1 cellular context compared by ENCODE assay signal in the genomic region with DNA sequence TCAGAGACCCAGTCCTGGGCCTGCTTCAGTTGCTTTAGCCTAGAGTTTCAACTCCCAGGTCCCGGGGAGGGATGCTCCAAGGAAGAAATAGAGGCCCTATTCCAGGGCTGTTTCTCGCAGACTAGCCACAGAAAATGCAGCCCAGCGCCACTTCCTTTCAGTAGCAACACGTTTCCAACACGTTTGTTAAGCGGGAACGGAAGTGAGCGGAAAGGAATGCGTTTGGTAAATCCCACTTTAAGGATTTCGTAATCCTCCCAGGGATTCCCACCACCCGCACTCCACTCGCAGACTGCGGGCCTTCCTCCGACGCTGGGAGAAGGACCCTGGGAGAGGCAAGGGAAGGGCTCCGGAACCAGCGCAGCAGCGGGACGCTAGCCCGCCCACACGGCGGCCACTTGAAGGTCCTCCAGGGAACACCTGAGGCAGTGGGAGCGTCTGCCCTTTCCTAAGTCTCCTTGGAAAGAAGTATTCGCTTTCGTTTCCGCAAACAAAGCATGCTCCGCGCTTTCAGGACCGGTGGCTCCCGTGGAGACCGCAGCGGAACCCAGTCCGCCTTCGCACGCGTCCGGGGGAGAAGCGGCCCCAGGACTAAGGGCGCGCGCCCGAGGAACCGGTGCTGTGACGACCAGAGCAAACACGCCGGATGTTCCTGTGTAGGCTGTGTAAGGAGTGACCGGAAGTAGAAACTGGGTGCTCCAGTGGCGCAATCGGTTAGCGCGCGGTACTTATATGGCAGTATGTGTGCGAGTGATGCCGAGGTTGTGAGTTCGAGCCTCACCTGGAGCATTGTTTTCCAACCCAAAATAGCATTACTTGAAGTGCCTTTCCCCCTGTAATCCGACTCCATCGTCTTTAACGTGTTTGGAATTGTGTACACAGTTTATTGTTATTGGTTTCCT.
TF ChIP-seq lines count a peak whose summit lies in the region.

No MANE protein-coding gene starts in this region.

TF ChIP-seq in HEK293, 187 proteins besides CTCF, POLR2A, EP300 and RAD21 (continued from another document and continues in another):
- TF ChIP-seq ZNF214 (tag by site-specific recombination; IDR thresholded peaks at IDR 0.05; ENCODE audit: borderline replicate concordance) (no peak), ZNF521 (tag by site-specific recombination; IDR thresholded peaks at IDR 0.05) (no peak), ZNF561 (tag by site-specific recombination; IDR thresholded peaks at IDR 0.05; ENCODE audit: borderline replicate concordance) (peak; percentile 43), ZNF610 (tag by site-specific recombination; IDR thresholded peaks at IDR 0.05; ENCODE audit: borderline replicate concordance) (peak; percentile 47; the same call in 1 of the 2 replicates), ZNF223 (tag by site-specific recombination; IDR thresholded peaks at IDR 0.05) (no peak), ZNF600 (tag by site-specific recombination; IDR thresholded peaks at IDR 0.05) (peak; percentile 88), REPIN1 (tag by site-specific recombination; IDR thresholded peaks at IDR 0.05; ENCODE audit: low read depth) (peak; percentile 44; the same call in 1 of the 2 replicates), MYNN (tag by site-specific recombination; IDR thresholded peaks at IDR 0.05; ENCODE audit: borderline replicate concordance) (0 out of 2 replicates have a peak, but pooled peaks have one; percentile 15), ZNF37A (tag by site-specific recombination; IDR thresholded peaks at IDR 0.05) (no peak), ZNF585B (tag by site-specific recombination; IDR thresholded peaks at IDR 0.05) (no peak), ZNF2 (tag by site-specific recombination; IDR thresholded peaks at IDR 0.05) (peak; percentile 67; the same call in 1 of the 2 replicates), KLF1 (tag by site-specific recombination; IDR thresholded peaks at IDR 0.05) (0 out of 2 replicates have a peak, but pooled peaks have one; percentile 11), ZNF48 (tag by site-specific recombination; IDR thresholded peaks at IDR 0.05) (no peak), ZBTB1 (tag by site-specific recombination; IDR thresholded peaks at IDR 0.05) (no peak), EGR2 (tag by site-specific recombination; IDR thresholded peaks at IDR 0.05; ENCODE audit: low read depth) (peak; percentile 74), TCF7L2 (IDR thresholded peaks at IDR 0.05; ENCODE audit: borderline replicate concordance, low read depth, low read length) (no peak), TRIM28 (IDR thresholded peaks at IDR 0.05; ENCODE audit: borderline replicate concordance, low read length) (peak; percentile 66; the same call in 1 of the 2 replicates), SCRT1 (tag by site-specific recombination; IDR thresholded peaks at IDR 0.05; ENCODE audit: borderline replicate concordance) (0 out of 2 replicates have a peak, but pooled peaks have one; percentile 44), ZNF239 (tag by site-specific recombination; IDR thresholded peaks at IDR 0.05) (no peak), ZNF324 (tag by site-specific recombination; IDR thresholded peaks at IDR 0.05) (no peak), ZFP69B (tag by site-specific recombination; IDR thresholded peaks at IDR 0.05) (peak; percentile 61), ZNF292 (tag by site-specific recombination; IDR thresholded peaks at IDR 0.05; ENCODE audit: borderline replicate concordance, low read depth) (no peak), ZNF677 (tag by site-specific recombination; IDR thresholded peaks at IDR 0.05) (no peak; the same call in 1 of the 2 replicates), ZNF302 (tag by site-specific recombination; IDR thresholded peaks at IDR 0.05; ENCODE audit: low read depth) (no peak), HOXD13 (CRISPR knock-in tag; IDR thresholded peaks at IDR 0.05; ENCODE audit: borderline replicate concordance) (no peak; the same call in 1 of the 2 replicates), ZNF19 (tag by site-specific recombination; IDR thresholded peaks at IDR 0.05; ENCODE audit: low read depth) (no peak), YY2 (tag by site-specific recombination; IDR thresholded peaks at IDR 0.05) (0 out of 2 replicates have a peak, but pooled peaks have one; percentile 20), ZNF785 (tag by site-specific recombination; IDR thresholded peaks at IDR 0.05) (no peak; the same call in 1 of the 2 replicates), ZBTB8A (tag by site-specific recombination; IDR thresholded peaks at IDR 0.05) (peak; percentile 78), ZNF394 (tag by site-specific recombination; IDR thresholded peaks at IDR 0.05; ENCODE audit: borderline replicate concordance) (peak; percentile 94; the same call in 1 of the 2 replicates)
- TF ChIP-seq, protein P1, sequence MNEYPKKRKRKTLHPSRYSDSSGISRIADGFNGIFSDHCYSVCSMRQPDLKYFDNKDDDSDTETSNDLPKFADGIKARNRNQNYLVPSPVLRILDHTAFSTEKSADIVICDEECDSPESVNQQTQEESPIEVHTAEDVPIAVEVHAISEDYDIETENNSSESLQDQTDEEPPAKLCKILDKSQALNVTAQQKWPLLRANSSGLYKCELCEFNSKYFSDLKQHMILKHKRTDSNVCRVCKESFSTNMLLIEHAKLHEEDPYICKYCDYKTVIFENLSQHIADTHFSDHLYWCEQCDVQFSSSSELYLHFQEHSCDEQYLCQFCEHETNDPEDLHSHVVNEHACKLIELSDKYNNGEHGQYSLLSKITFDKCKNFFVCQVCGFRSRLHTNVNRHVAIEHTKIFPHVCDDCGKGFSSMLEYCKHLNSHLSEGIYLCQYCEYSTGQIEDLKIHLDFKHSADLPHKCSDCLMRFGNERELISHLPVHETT (tag by site-specific recombination; IDR thresholded peaks at IDR 0.05), result peak; percentile 57; the same call in 1 of the 2 replicates
- TF ChIP-seq, protein P2, sequence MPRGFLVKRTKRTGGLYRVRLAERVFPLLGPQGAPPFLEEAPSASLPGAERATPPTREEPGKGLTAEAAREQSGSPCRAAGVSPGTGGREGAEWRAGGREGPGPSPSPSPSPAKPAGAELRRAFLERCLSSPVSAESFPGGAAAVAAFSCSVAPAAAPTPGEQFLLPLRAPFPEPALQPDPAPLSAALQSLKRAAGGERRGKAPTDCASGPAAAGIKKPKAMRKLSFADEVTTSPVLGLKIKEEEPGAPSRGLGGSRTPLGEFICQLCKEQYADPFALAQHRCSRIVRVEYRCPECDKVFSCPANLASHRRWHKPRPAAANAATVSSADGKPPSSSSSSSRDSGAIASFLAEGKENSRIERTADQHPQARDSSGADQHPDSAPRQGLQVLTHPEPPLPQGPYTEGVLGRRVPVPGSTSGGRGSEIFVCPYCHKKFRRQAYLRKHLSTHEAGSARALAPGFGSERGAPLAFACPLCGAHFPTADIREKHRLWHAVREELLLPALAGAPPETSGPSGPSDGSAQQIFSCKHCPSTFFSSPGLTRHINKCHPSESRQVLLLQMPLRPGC (tag by site-specific recombination; IDR thresholded peaks at IDR 0.05), result peak; percentile 72
- TF ChIP-seq, protein P3, sequence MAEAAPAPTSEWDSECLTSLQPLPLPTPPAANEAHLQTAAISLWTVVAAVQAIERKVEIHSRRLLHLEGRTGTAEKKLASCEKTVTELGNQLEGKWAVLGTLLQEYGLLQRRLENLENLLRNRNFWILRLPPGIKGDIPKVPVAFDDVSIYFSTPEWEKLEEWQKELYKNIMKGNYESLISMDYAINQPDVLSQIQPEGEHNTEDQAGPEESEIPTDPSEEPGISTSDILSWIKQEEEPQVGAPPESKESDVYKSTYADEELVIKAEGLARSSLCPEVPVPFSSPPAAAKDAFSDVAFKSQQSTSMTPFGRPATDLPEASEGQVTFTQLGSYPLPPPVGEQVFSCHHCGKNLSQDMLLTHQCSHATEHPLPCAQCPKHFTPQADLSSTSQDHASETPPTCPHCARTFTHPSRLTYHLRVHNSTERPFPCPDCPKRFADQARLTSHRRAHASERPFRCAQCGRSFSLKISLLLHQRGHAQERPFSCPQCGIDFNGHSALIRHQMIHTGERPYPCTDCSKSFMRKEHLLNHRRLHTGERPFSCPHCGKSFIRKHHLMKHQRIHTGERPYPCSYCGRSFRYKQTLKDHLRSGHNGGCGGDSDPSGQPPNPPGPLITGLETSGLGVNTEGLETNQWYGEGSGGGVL (tag by site-specific recombination; IDR thresholded peaks at IDR 0.05), result 0 out of 2 replicates have a peak, but pooled peaks have one; percentile 18
- TF ChIP-seq, protein P4, sequence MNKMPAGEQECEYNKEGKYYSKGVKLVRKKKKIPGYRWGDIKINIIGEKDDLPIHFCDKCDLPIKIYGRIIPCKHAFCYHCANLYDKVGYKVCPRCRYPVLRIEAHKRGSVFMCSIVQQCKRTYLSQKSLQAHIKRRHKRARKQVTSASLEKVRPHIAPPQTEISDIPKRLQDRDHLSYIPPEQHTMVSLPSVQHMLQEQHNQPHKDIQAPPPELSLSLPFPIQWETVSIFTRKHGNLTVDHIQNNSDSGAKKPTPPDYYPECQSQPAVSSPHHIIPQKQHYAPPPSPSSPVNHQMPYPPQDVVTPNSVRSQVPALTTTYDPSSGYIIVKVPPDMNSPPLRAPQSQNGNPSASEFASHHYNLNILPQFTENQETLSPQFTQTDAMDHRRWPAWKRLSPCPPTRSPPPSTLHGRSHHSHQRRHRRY (tag by site-specific recombination; IDR thresholded peaks at IDR 0.05), result no peak
- TF ChIP-seq, protein P5, sequence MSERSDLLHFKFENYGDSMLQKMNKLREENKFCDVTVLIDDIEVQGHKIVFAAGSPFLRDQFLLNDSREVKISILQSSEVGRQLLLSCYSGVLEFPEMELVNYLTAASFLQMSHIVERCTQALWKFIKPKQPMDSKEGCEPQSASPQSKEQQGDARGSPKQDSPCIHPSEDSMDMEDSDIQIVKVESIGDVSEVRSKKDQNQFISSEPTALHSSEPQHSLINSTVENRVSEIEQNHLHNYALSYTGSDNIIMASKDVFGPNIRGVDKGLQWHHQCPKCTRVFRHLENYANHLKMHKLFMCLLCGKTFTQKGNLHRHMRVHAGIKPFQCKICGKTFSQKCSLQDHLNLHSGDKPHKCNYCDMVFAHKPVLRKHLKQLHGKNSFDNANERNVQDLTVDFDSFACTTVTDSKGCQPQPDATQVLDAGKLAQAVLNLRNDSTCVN (tag by site-specific recombination; optimal IDR thresholded peaks at IDR 0.05), result peak; percentile 94
- TF ChIP-seq, protein P6, sequence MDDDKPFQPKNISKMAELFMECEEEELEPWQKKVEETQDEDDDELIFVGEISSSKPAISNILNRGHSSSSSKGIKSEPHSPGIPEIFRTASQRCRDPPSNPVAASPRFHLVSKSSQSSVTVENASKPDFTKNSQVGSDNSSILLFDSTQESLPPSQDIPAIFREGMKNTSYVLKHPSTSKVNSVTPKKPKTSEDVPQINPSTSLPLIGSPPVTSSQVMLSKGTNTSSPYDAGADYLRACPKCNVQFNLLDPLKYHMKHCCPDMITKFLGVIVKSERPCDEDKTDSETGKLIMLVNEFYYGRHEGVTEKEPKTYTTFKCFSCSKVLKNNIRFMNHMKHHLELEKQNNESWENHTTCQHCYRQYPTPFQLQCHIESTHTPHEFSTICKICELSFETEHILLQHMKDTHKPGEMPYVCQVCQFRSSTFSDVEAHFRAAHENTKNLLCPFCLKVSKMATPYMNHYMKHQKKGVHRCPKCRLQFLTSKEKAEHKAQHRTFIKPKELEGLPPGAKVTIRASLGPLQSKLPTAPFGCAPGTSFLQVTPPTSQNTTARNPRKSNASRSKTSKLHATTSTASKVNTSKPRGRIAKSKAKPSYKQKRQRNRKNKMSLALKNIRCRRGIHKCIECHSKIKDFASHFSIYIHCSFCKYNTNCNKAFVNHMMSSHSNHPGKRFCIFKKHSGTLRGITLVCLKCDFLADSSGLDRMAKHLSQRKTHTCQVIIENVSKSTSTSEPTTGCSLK (tag by site-specific recombination; IDR thresholded peaks at IDR 0.05), result no peak
- TF ChIP-seq, protein P7, sequence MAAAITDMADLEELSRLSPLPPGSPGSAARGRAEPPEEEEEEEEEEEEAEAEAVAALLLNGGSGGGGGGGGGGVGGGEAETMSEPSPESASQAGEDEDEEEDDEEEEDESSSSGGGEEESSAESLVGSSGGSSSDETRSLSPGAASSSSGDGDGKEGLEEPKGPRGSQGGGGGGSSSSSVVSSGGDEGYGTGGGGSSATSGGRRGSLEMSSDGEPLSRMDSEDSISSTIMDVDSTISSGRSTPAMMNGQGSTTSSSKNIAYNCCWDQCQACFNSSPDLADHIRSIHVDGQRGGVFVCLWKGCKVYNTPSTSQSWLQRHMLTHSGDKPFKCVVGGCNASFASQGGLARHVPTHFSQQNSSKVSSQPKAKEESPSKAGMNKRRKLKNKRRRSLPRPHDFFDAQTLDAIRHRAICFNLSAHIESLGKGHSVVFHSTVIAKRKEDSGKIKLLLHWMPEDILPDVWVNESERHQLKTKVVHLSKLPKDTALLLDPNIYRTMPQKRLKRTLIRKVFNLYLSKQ (tag by site-specific recombination; IDR thresholded peaks at IDR 0.05; ENCODE audit: borderline replicate concordance), result no peak
- TF ChIP-seq, protein P8, sequence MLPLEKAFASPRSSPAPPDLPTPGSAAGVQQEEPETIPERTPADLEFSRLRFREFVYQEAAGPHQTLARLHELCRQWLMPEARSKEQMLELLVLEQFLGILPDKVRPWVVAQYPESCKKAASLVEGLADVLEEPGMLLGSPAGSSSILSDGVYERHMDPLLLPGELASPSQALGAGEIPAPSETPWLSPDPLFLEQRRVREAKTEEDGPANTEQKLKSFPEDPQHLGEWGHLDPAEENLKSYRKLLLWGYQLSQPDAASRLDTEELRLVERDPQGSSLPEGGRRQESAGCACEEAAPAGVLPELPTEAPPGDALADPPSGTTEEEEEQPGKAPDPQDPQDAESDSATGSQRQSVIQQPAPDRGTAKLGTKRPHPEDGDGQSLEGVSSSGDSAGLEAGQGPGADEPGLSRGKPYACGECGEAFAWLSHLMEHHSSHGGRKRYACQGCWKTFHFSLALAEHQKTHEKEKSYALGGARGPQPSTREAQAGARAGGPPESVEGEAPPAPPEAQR (tag by site-specific recombination; IDR thresholded peaks at IDR 0.05), result peak; percentile 71; the same call in 1 of the 2 replicates
- TF ChIP-seq, protein P9, sequence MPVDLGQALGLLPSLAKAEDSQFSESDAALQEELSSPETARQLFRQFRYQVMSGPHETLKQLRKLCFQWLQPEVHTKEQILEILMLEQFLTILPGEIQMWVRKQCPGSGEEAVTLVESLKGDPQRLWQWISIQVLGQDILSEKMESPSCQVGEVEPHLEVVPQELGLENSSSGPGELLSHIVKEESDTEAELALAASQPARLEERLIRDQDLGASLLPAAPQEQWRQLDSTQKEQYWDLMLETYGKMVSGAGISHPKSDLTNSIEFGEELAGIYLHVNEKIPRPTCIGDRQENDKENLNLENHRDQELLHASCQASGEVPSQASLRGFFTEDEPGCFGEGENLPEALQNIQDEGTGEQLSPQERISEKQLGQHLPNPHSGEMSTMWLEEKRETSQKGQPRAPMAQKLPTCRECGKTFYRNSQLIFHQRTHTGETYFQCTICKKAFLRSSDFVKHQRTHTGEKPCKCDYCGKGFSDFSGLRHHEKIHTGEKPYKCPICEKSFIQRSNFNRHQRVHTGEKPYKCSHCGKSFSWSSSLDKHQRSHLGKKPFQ (tag by site-specific recombination; IDR thresholded peaks at IDR 0.05), result peak; percentile 72; the same call in 1 of the 2 replicates
